In the genomic region with DNA sequence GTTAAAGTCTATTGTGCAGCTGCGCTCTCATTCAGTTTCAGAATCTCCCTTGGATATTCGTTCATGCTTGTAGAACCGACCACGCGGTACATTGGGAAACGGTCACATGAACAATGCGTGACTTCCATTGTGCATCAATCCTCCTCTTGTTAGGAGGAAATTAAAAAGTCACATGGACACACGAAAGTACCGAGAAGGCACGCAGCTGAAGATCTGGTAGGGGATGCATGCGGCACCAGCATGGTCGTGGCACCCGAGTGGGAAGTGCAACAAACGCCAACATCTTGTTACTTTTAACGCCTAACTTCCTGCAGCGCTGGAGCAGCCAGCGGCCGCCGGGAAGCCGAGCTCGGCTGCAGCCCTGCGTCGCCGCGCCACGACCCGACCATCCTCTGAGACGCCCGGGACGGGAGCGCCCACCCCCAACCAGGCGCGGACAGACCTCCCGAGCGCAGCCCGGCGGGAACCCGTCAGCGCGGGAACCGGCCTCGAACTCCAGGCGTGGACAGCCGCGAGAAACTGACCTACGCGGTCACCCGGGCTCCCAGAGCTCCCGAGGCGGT, we compare ENCODE assay signal across 8 cellular contexts. TPM values are rescaled to one million over a fixed set of nuclear protein-coding genes. Genes with fewer than 3 reads are reported as not detected.
DNase-seq lines count a peak whose midpoint lies in the region; ATAC-seq and TF ChIP-seq lines count a peak whose summit lies in the region.

No MANE protein-coding gene starts in this region.

- peak; percentile 38 to 51 for ATAC-seq in activated T-cell treated with anti-CD3 and anti-CD28 coated beads, Interleukin-2, amount 50 U/mL, for 4 hours
- ATAC-seq in GM19351 (IDR thresholded peaks at IDR 0.05; ENCODE audit: unreplicated experiment), result no peak

- peak overlapping the region; percentile 80 for H3K4me3 Mint-ChIP-seq in activated T-cell treated with anti-CD3 and anti-CD28 coated beads, Interleukin-2, amount 50 U/mL, for 4 hours

- H3K36me3 Mint-ChIP-seq in activated T-cell treated with anti-CD3 and anti-CD28 coated beads, Interleukin-2, amount 50 U/mL, for 4 hours (ENCODE audit: insufficient read depth), result no peaks in the 10 kb centered on the region

- H3K27me3 ChIP-seq in muscle layer of duodenum (ENCODE audit: low read depth, low read length), result no peaks in the 10 kb centered on the region

- H3K4me1 ChIP-seq in muscle layer of duodenum (ENCODE audit: control insufficient read depth in 1 of 2, insufficient read depth in 2 of 2, low read length in 2 of 2), result peaks cover 0 to 11% of the 10 kb centered on the region in 2 donors

- TF ChIP-seq CTCF in fibroblast of mammary gland (conservative IDR thresholded peaks at IDR 0.05; ENCODE audit: control insufficient read depth, insufficient read depth, low read depth, low read length), result no peak

- H3K4me1 Mint-ChIP-seq in activated T-cell treated with anti-CD3 and anti-CD28 coated beads, Interleukin-2, amount 50 U/mL, for 4 hours (ENCODE audit: low read depth), result peaks cover 34% of the 10 kb centered on the region

- H3K27me3 Mint-ChIP-seq in activated T-cell treated with anti-CD3 and anti-CD28 coated beads, Interleukin-2, amount 50 U/mL, for 4 hours (ENCODE audit: low read depth), result peaks cover 12% of the 10 kb centered on the region

- H3K4me3 ChIP-seq in fibroblast of mammary gland (ENCODE audit: control insufficient read depth, low read depth, low read length) (peak overlapping the region; percentile 56), muscle layer of duodenum (ENCODE audit: low read depth in 1 of 2, low read length in 2 of 2) (peak overlapping the region; percentile 75 to 83)

- H3K27ac ChIP-seq in muscle layer of duodenum (ENCODE audit: low read length), result peak overlapping the region; percentile 39

- H3K36me3 ChIP-seq in muscle layer of duodenum (ENCODE audit: control insufficient read depth in 1 of 2, insufficient read depth in 2 of 2, low read length in 2 of 2), result no peaks in the 10 kb centered on the region

- no peaks in the 10 kb centered on the region for H3K9me3 Mint-ChIP-seq in activated T-cell treated with anti-CD3 and anti-CD28 coated beads, Interleukin-2, amount 50 U/mL, for 4 hours

- DNase-seq in EH (ENCODE audit: low read depth), result peak; percentile 74
- DNase-seq in HT-29 (ENCODE audit: low spot score), result peak; percentile 48
- DNase-seq in NCI-H82 treated with DMSO at 0.1 percent for 48 hours (lab: John Stamatoyannopoulos, UW; ENCODE audit: unreplicated experiment), result peak; percentile 32
- no peak for DNase-seq in activated T-cell treated with anti-CD3 and anti-CD28 coated beads, Interleukin-2, amount 50 U/mL, for 4 hours
- DNase-seq in fibroblast of mammary gland (ENCODE audit: low read depth), result peak; percentile 81
- peak; percentile 96 for DNase-seq in superior temporal gyrus (ENCODE audit: extremely low spot score)

- H3K9me3 ChIP-seq in muscle layer of duodenum (ENCODE audit: control insufficient read depth in 1 of 2, low read length in 2 of 2), result no peaks in the 10 kb centered on the region

RNA-seq across cellular contexts. Expression of a gene that starts 0.4 kb away (rescaled TPM):
- 13.7 and 14.1 TPM in 2 replicates for total RNA-seq in HT-29 (2014; rRNA removed; shearing (Covaris generic))
- total RNA-seq in activated T-cell treated with anti-CD3 and anti-CD28 coated beads, Interleukin-2, amount 50 U/mL, for 4 hours, result 1 to 10 TPM; 1.3 to 2.7 (median 2.2) TPM

RNA-seq across cellular contexts. Expression of a gene that starts 29.3 kb away (rescaled TPM):
- 5.2 and 6.1 TPM in 2 replicates for total RNA-seq in HT-29 (2014; rRNA removed; shearing (Covaris generic))
- 1 to 10 TPM; 9.5 to 9.7 (median 9.5) TPM for total RNA-seq in activated T-cell treated with anti-CD3 and anti-CD28 coated beads, Interleukin-2, amount 50 U/mL, for 4 hours
